ENCODE assay signal across 24 cellular contexts in the genomic region with DNA sequence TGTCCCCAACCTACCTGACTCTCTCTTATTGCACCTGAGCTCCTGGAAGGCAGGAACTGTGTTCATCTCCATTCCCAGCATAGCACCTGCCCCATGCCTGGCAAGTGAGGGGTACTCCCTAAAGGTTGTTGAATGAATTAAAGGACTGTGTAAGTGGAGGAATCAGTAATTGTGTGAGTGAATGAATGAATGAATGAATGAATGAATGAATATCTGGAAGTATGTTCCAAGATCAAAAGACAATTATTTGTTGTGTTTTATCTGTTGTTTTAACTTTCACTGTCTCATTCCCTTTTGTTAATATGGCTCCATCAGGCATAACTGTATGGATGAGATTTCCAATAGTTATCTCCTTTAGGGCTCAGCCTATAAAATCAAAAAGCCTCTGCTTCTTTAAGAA. TPM values are rescaled to one million over a fixed set of nuclear protein-coding genes. Genes with fewer than 3 reads are reported as not detected.
DNase-seq lines count a peak whose midpoint lies in the region; ATAC-seq, FAIRE-seq and TF ChIP-seq lines count a peak whose summit lies in the region.
"Had no signal": no experiment of that assay in that cellular context is flagged by ENCODE, and none has a peak within 500 bp of the region (broad histone marks: within the 10 kb centered on the region; RNA-seq: fewer than 3 reads in every experiment).

No MANE protein-coding gene starts in this region.

- peaks cover 25% of the 10 kb centered on the region for H3K27me3 Mint-ChIP-seq in Caco-2 (ENCODE audit: insufficient read depth, unreplicated experiment)

- H3K27ac Mint-ChIP-seq in Caco-2 (ENCODE audit: unreplicated experiment): no peak overlapping the region
- H3K27ac Mint-ChIP-seq: CD14-positive monocyte; CD4-positive, alpha-beta T cell; CD8-positive, alpha-beta memory T cell had no signal

- no peak for ATAC-seq in GM12878
- ATAC-seq: A549 had no signal

- TF ChIP-seq EP300 in GM12878 (IDR thresholded peaks at IDR 0.05; ENCODE audit: borderline replicate concordance in 1 of 2, control insufficient read depth in 1 of 2, low read depth in 2 of 2, low read length in 2 of 2): no peak

- H3K4me1 ChIP-seq in GM12878 (ENCODE audit: control insufficient read depth, insufficient read depth, low read length) (no peaks in the 10 kb centered on the region), skeletal muscle tissue (ENCODE audit: control insufficient read depth in 3 of 3, insufficient read depth in 3 of 3, low read length in 3 of 3) (peaks cover 5 to 36% (median 23%) of the 10 kb centered on the region in 3 donors), Caco-2 (peaks cover 10% of the 10 kb centered on the region; the same call in 1 of the 2 replicates)
- H3K4me1 ChIP-seq: BE2C had no signal

- H3K27me3 ChIP-seq in GM12878 (replicated peaks in 1 of 2; ENCODE audit: control insufficient read depth in 2 of 2, insufficient read depth in 2 of 2, low read length in 1 of 2) (peaks cover 8 to 20% of the 10 kb centered on the region in 2 experiments), dorsolateral prefrontal cortex (peaks cover 0 to 41% (median 3%) of the 10 kb centered on the region in 45 donors), skeletal muscle tissue (ENCODE audit: control insufficient read depth in 3 of 3, insufficient read depth in 3 of 3, low read length in 3 of 3) (peaks cover 0 to 3% (median 3%) of the 10 kb centered on the region in 3 donors), brain microvascular endothelial cell (replicated peaks) (peaks cover 54% of the 10 kb centered on the region), Caco-2 (replicated peaks; ENCODE audit: control insufficient read depth, insufficient read depth, low read length) (no peaks in the 10 kb centered on the region; the same call in 1 of the 2 replicates)

- no peaks in the 10 kb centered on the region for H3K79me2 ChIP-seq in GM12878 (ENCODE audit: control insufficient read depth, insufficient read depth, low read length)

- H3K27ac ChIP-seq in GM12878 (ENCODE audit: control insufficient read depth, insufficient read depth): no peak overlapping the region
- H3K27ac ChIP-seq in dorsolateral prefrontal cortex: peak overlapping the region in 34 of 59 donors; percentile 1 to 79 (median 56)
- peak overlapping the region; percentile 55 for H3K27ac ChIP-seq in skeletal muscle tissue (ENCODE audit: low read depth, low read length)
- H3K27ac ChIP-seq in brain microvascular endothelial cell: no peak overlapping the region
- H3K27ac ChIP-seq: A549; BLaER1 treated with 17β-estradiol and CSF1 and Interleukin-3, amounts not matched to agents 10 nM and 100 nM had no signal

- DNase-seq in GM12878 (ENCODE audit: low read depth, low spot score): no peak
- DNase-seq in dorsolateral prefrontal cortex: no peak
- no peak for DNase-seq in brain microvascular endothelial cell
- DNase-seq in activated CD8-positive, alpha-beta memory T cell treated with anti-CD3 and anti-CD28 coated beads, Interleukin-2, amount 50 U/mL, for 4 hours: no peak
- no peak for DNase-seq in Caco-2
- DNase-seq in activated naive CD4-positive, alpha-beta T cell treated with anti-CD3 and anti-CD28 coated beads, Interleukin-2, amount 50 U/mL, for 16 hours: no peak
- DNase-seq: 8988T; ACHN; AML-193; BE2C; Calu3; CD4-positive, alpha-beta T cell; CD8-positive, alpha-beta memory T cell; GF-D8; GOT3 had no signal

- no peak overlapping the region for H3K4me2 ChIP-seq in GM12878 (ENCODE audit: control insufficient read depth, insufficient read depth)
- H3K4me2 ChIP-seq: A549; BLaER1 treated with 17β-estradiol and CSF1 and Interleukin-3, amounts not matched to agents 10 nM and 100 nM had no signal

- H3K4me3 Mint-ChIP-seq in Caco-2 (ENCODE audit: unreplicated experiment): no peak overlapping the region
- H3K4me3 Mint-ChIP-seq: CD4-positive, alpha-beta T cell; CD8-positive, alpha-beta memory T cell had no signal

- H3K36me3 Mint-ChIP-seq in Caco-2 (ENCODE audit: insufficient read depth, unreplicated experiment): no peaks in the 10 kb centered on the region
- H3K36me3 Mint-ChIP-seq: CD8-positive, alpha-beta memory T cell had no signal

- CTCF ChIA-PET in GM12878 (lab: Yijun Ruan, JAX) (no interaction called here), Caco-2 (lab: Charles Lee) (no interaction called here)

- no peak overlapping the region for H3K4me3 ChIP-seq in GM12878
- H3K4me3 ChIP-seq in dorsolateral prefrontal cortex: peak overlapping the region in 4 of 59 donors; percentile 31 to 36 (median 33)
- no peak overlapping the region for H3K4me3 ChIP-seq in skeletal muscle tissue (ENCODE audit: low read length in 3 of 3)
- H3K4me3 ChIP-seq in brain microvascular endothelial cell (ENCODE audit: low read depth, low read length): no peak overlapping the region
- no peak overlapping the region for H3K4me3 ChIP-seq in Caco-2 (ENCODE audit: low read depth, low read length)
- H3K4me3 ChIP-seq: A549; BLaER1 treated with 17β-estradiol and CSF1 and Interleukin-3, amounts not matched to agents 10 nM and 100 nM; HAP-1 had no signal

- no peak for TF ChIP-seq CTCF in GM12878 (IDR thresholded peaks at IDR 0.05 in 2 of 3, conservative IDR thresholded peaks at IDR 0.05 in 1 of 3; ENCODE audit: control insufficient read depth in 2 of 3, extremely low read depth in 1 of 3, insufficient read depth in 1 of 3, low read depth in 3 of 3, low read length in 3 of 3)
- no peak for TF ChIP-seq CTCF in dorsolateral prefrontal cortex (IDR thresholded peaks at IDR 0.05 in 54 of 56, conservative IDR thresholded peaks at IDR 0.05 in 2 of 56; ENCODE audit: low read depth in 1 of 56, partially characterized antibody in 56 of 56)
- TF ChIP-seq CTCF in brain microvascular endothelial cell (IDR thresholded peaks at IDR 0.05; ENCODE audit: low read depth, low read length, missing control alignments): no peak
- no peak for TF ChIP-seq CTCF in Caco-2 (IDR thresholded peaks at IDR 0.05; ENCODE audit: insufficient read depth in 1 of 2, low read depth in 1 of 2, low read length in 1 of 2, severe bottlenecking in 1 of 2, unreplicated experiment in 1 of 2)

- no peaks in the 10 kb centered on the region for H3K36me3 ChIP-seq in GM12878 (ENCODE audit: control insufficient read depth in 2 of 2, insufficient read depth in 2 of 2, low read length in 1 of 2)
- H3K36me3 ChIP-seq in skeletal muscle tissue (ENCODE audit: control insufficient read depth in 3 of 3, insufficient read depth in 3 of 3, low read length in 3 of 3): no peaks in the 10 kb centered on the region
- H3K36me3 ChIP-seq in brain microvascular endothelial cell (replicated peaks): no peaks in the 10 kb centered on the region
- no peaks in the 10 kb centered on the region for H3K36me3 ChIP-seq in Caco-2 (ENCODE audit: control insufficient read depth, insufficient read depth, low read length)
- H3K36me3 ChIP-seq: BE2C; BLaER1 treated with 17β-estradiol and CSF1 and Interleukin-3, amounts not matched to agents 10 nM and 100 nM; HAP-1 had no signal

- H3K4me1 Mint-ChIP-seq in Caco-2 (ENCODE audit: low read depth, unreplicated experiment): no peaks in the 10 kb centered on the region

- no peak for FAIRE-seq in GM12878 (lab: Jason Lieb, UNC)
- FAIRE-seq: A549, GM12892, H54 had no signal

- TF ChIP-seq RAD21 in GM12878 (IDR thresholded peaks at IDR 0.05; ENCODE audit: insufficient read depth, low read depth, low read length): no peak

- H3K9me3 ChIP-seq in GM12878 (replicated peaks; ENCODE audit: control insufficient read depth, insufficient read depth, low read length): no peaks in the 10 kb centered on the region
- no peaks in the 10 kb centered on the region for H3K9me3 ChIP-seq in skeletal muscle tissue (ENCODE audit: control insufficient read depth in 3 of 3, low read length in 3 of 3)
- no peaks in the 10 kb centered on the region for H3K9me3 ChIP-seq in Caco-2
- H3K9me3 ChIP-seq: A549, BE2C, HAP-1 had no signal

- no peak overlapping the region for H2AFZ ChIP-seq in GM12878 (ENCODE audit: control insufficient read depth, low read depth, low read length)

- SMC1A ChIA-PET in GM12878 (lab: Charles Lee; ENCODE audit: uncharacterized antibody, unreplicated experiment): no interaction called here

- H4K20me1 ChIP-seq in GM12878 (ENCODE audit: control insufficient read depth, insufficient read depth): no peaks in the 10 kb centered on the region
- H4K20me1 ChIP-seq: BLaER1 treated with 17β-estradiol and CSF1 and Interleukin-3, amounts not matched to agents 10 nM and 100 nM had no signal

- BruUV-seq in GM12878 (replicated peaks; lab: Mats Ljungman, UMichigan): no TSS peak
- no TSS peak for BruUV-seq in Caco-2 (replicated peaks; lab: Mats Ljungman, UMichigan)

- H3K9ac ChIP-seq in GM12878 (ENCODE audit: control insufficient read depth, insufficient read depth, low read length): no peak overlapping the region
- H3K9ac ChIP-seq in skeletal muscle tissue (ENCODE audit: low read depth in 1 of 3, low read length in 3 of 3): peak overlapping the region in 1 of 3 donors; percentile 71
- H3K9ac ChIP-seq: BLaER1 treated with 17β-estradiol and CSF1 and Interleukin-3, amounts not matched to agents 10 nM and 100 nM had no signal

- POLR2A ChIA-PET in GM12878 (lab: Charles Lee) (no interaction called here), Caco-2 (lab: Charles Lee) (no interaction called here)

- RAD21 ChIA-PET in GM12878 (lab: Charles Lee; ENCODE audit: unreplicated experiment): interaction anchor here (0.5 to 0.7 kb wide), 2 partner anchors 14 to 31 kb away, joined by 3 to 4 read pairs; no protein-coding TSS in a partner anchor

- no peak for TF ChIP-seq POLR2A in GM12878 (IDR thresholded peaks at IDR 0.05; ENCODE audit: low read depth, low read length)

- no peaks in the 10 kb centered on the region for H3K9me3 Mint-ChIP-seq in Caco-2 (ENCODE audit: unreplicated experiment)
- H3K9me3 Mint-ChIP-seq: CD4-positive, alpha-beta T cell; CD8-positive, alpha-beta memory T cell had no signal

- intact Hi-C loops in GM12878 (cut with micrococcal nuclease; ENCODE audit: unreplicated experiment) (no loop called here), dorsolateral prefrontal cortex (cut with DNase I) (no loop called here), Caco-2 (cut with micrococcal nuclease; ENCODE audit: unreplicated experiment) (no loop called here)

- in situ Hi-C loops in GM12878 (cut with MboI): no loop called here
- in situ Hi-C loops in brain microvascular endothelial cell (cut with HindIII; ENCODE audit: low pct_ligation_motif_present, low sequenced_read_pairs): no loop called here

RNA-seq across cellular contexts. Expression of gene WIPF3, which starts 4.0 kb away (rescaled TPM):
- total RNA-seq in GM12878 (2013; cell fraction: nucleolus; rRNA removed): not detected in 2 replicates
- total RNA-seq in GM12878 (2014; rRNA removed) (not detected in 2 replicates), GM12878 (2014; rRNA removed; fragmentation: Illumina TruSeq; extraction: Trizol) (not detected in 2 replicates), GM12878 (2021) (0.05 TPM in 1 of 2 replicates, not detected in the other), dorsolateral prefrontal cortex (10 to 100 TPM in 119 of 120 experiments, 1 to 10 TPM in 1; 8.8 to 68.3 (median 38.0) TPM), skeletal muscle tissue (4.7 TPM), Caco-2 (2022) (1.1 and 1.2 TPM in 2 replicates)
- polyA plus RNA-seq in GM12878 (2011; ENCODE audit: low read depth): not detected
- polyA plus RNA-seq in GM12878 (2011; rRNA removed) (not detected in 2 replicates), GM12878 (2014; fragmentation: Illumina TruSeq; extraction: Trizol) (not detected in 2 replicates), GM12878 (2014; fragmentation: Nextera tagmentation; extraction: Ambion mirVana) (not detected), GM12878 (2014; rRNA removed) (not detected in 2 replicates), GM12878 (2016; fragmentation: Nextera tagmentation; extraction: Ambion mirVana) (under 1 TPM in 1 of 2 experiments, not detected in 1; 0.03 TPM)
- polyA plus RNA-seq in GM12878 (2011; cell fraction: cytosol; rRNA removed): not detected in 2 replicates
- not detected in 2 replicates for polyA plus RNA-seq in GM12878 (2011; cell fraction: nucleus; rRNA removed)
- polyA plus RNA-seq in GM12878 (2012): 0.03 TPM in 1 of 2 replicates, not detected in the other
- polyA minus RNA-seq in GM12878 (2011; rRNA and poly(A)+ RNA removed): not detected in 2 replicates
- polyA minus RNA-seq in GM12878 (2011; cell fraction: cytosol; rRNA and poly(A)+ RNA removed): not detected in 2 replicates
- polyA minus RNA-seq in GM12878 (2011; cell fraction: nucleus; rRNA and poly(A)+ RNA removed): not detected in 2 replicates
- total RNA-seq: CD4-positive, alpha-beta T cell; CD8-positive, alpha-beta memory T cell; Daoy; G401 had no signal
- polyA plus RNA-seq: CD14-positive monocyte; CD8-positive, alpha-beta memory T cell had no signal

Comparison
In these comparisons a context has a peak if more than half of its experiments do, and no peak if none do; other contexts are left out.
1. H3K27ac ChIP-seq: peak in dorsolateral prefrontal cortex (34 of 59) and skeletal muscle tissue (single experiment); none in GM12878 (single experiment) and brain microvascular endothelial cell (single experiment).